8 cellular contexts compared by ENCODE assay signal in the genomic region with DNA sequence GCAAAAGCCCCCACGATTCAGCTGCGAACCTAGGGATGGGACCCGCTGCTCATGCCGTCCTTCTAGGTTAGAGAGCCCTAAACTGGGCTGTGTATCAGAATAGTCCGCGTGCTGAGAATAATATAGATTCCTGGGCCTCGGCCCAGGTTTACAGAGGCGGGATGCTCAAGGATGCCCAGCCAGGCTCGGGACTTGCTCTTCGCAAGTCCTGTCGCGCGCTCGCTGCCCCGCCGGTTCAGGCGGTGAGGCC. TPM values are rescaled to one million over a fixed set of nuclear protein-coding genes. Genes with fewer than 3 reads are reported as not detected.
DNase-seq lines count a peak whose midpoint lies in the region; ATAC-seq, FAIRE-seq and TF ChIP-seq lines count a peak whose summit lies in the region.

No MANE protein-coding gene starts in this region.

- CTCF ChIA-PET in A549 (lab: Yijun Ruan, JAX) = interaction anchor here (0.6 to 5.9 kb wide), 15 partner anchors 11 to 560 kb away, joined by 3 to 38 read pairs (median 4); no protein-coding TSS in a partner anchor

- H3K36me3 ChIP-seq in brain microvascular endothelial cell (replicated peaks) (no peaks in the 10 kb centered on the region), mucosa of rectum (ENCODE audit: control insufficient read depth in 2 of 2, insufficient read depth in 2 of 2, low read length in 2 of 2) (no peaks in the 10 kb centered on the region)

- peak; percentile 52; the same call in 2 of the 3 replicates for TF ChIP-seq CTCF in A549 (IDR thresholded peaks at IDR 0.05)
- no peak for TF ChIP-seq CTCF in brain microvascular endothelial cell (IDR thresholded peaks at IDR 0.05; ENCODE audit: low read depth, low read length, missing control alignments)

- no peak for TF ChIP-seq EP300 in A549 (IDR thresholded peaks at IDR 0.05)

- POLR2A ChIA-PET in A549 (lab: Yijun Ruan, JAX) = interaction anchor here (0.9 to 2.4 kb wide), 6 partner anchors 11 to 387 kb away, joined by 3 to 17 read pairs (median 5); no protein-coding TSS in a partner anchor

- H3K9me3 ChIP-seq in A549 = no peaks in the 10 kb centered on the region
- no peaks in the 10 kb centered on the region for H3K9me3 ChIP-seq in mucosa of rectum (ENCODE audit: control insufficient read depth in 2 of 2, low read length in 2 of 2)

- peak overlapping the region; percentile 80 to 95 for H3K9ac ChIP-seq in mucosa of rectum (ENCODE audit: low read depth in 1 of 2, low read length in 2 of 2)

- H3K27me3 ChIP-seq in brain microvascular endothelial cell (replicated peaks) (no peaks in the 10 kb centered on the region), mucosa of rectum (ENCODE audit: control insufficient read depth in 2 of 2, insufficient read depth in 2 of 2, low read length in 2 of 2) (no peaks in the 10 kb centered on the region)

- WGBS in A549 (ENCODE audit: missing lambda C conversion rate) = 7% methylated on average over 16 of the region's 17 CpGs

- no peak for FAIRE-seq in A549 (lab: Jason Lieb, UNC)

- H3K4me3 ChIP-seq in A549 (peak overlapping the region; percentile 85), brain microvascular endothelial cell (ENCODE audit: low read depth, low read length) (peak overlapping the region; percentile 98), mucosa of rectum (ENCODE audit: low read length in 2 of 2) (peak overlapping the region; percentile 92 to 96)

- ATAC-seq in A549 (no peak; a peak in 2 of 6 replicates), HG03066 (IDR thresholded peaks at IDR 0.05; ENCODE audit: low read depth, unreplicated experiment) (peak; percentile 10), HG02763 (IDR thresholded peaks at IDR 0.05; ENCODE audit: unreplicated experiment) (no peak)

- in situ Hi-C loops in brain microvascular endothelial cell (cut with HindIII; ENCODE audit: low pct_ligation_motif_present, low sequenced_read_pairs) = no loop called here

- no peak; a peak in 1 of 5 replicates for TF ChIP-seq RAD21 in A549 (conservative IDR thresholded peaks at IDR 0.05 in 1 of 2, IDR thresholded peaks at IDR 0.05 in 1 of 2)

- DNase-seq in A549 (ENCODE audit: low read depth in 1 of 2, low spot score in 1 of 2) (no peak), brain microvascular endothelial cell (no peak), COLO829 (ENCODE audit: low spot score) (no peak)
- no peak for DNase-seq in effector CD4-positive, alpha-beta T cell
- no peak for DNase-seq in stimulated activated CD4-positive, alpha-beta T cell treated with anti-CD3 and anti-CD28 coated beads, Interleukin-15, amount 100 ng/mL, for 24 hours

- peaks cover 17% of the 10 kb centered on the region; the same call in 2 of the 3 replicates for H3K4me1 ChIP-seq in A549
- H3K4me1 ChIP-seq in mucosa of rectum (ENCODE audit: control insufficient read depth in 2 of 2, insufficient read depth in 2 of 2, low read length in 2 of 2) = peaks cover 8 to 9% of the 10 kb centered on the region in 2 donors

- H3K27ac ChIP-seq in A549 (peak overlapping the region; percentile 91 to 93), brain microvascular endothelial cell (peak overlapping the region; percentile 95), mucosa of rectum (ENCODE audit: low read depth in 2 of 2, low read length in 2 of 2) (peak overlapping the region; percentile 89 to 91)

- TF ChIP-seq POLR2A in A549 (IDR thresholded peaks at IDR 0.05; ENCODE audit: low read length) = no peak

- peak overlapping the region; percentile 79 for H3K4me2 ChIP-seq in A549

TF ChIP-seq in A549, 52 proteins besides CTCF, POLR2A, EP300 and RAD21:
- TF ChIP-seq, protein P1, sequence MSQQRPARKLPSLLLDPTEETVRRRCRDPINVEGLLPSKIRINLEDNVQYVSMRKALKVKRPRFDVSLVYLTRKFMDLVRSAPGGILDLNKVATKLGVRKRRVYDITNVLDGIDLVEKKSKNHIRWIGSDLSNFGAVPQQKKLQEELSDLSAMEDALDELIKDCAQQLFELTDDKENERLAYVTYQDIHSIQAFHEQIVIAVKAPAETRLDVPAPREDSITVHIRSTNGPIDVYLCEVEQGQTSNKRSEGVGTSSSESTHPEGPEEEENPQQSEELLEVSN (IDR thresholded peaks at IDR 0.05; ENCODE audit: borderline replicate concordance, low read depth) = peak; percentile 79; the same call in 1 of the 2 replicates
- TF ChIP-seq HOXB13 (CRISPR knock-in tag; IDR thresholded peaks at IDR 0.05; ENCODE audit: low read depth) (no peak), RNF2 (IDR thresholded peaks at IDR 0.05; ENCODE audit: borderline replicate concordance, low read depth) (no peak), ZC3H11A (IDR thresholded peaks at IDR 0.05) (0 out of 2 replicates have a peak, but pooled peaks have one; percentile 3), CEBPB (IDR thresholded peaks at IDR 0.05) (no peak; a peak in 1 of 4 replicates), CHD2 (IDR thresholded peaks at IDR 0.05; ENCODE audit: low read length, partially characterized antibody) (no peak), BHLHE40 (IDR thresholded peaks at IDR 0.05; ENCODE audit: low read depth, low read length) (no peak), ESRRA (IDR thresholded peaks at IDR 0.05; ENCODE audit: borderline replicate concordance, low read length) (no peak), KDM5A (IDR thresholded peaks at IDR 0.05) (no peak), HEYL (CRISPR knock-in tag; IDR thresholded peaks at IDR 0.05) (no peak), NPAS2 (CRISPR knock-in tag; IDR thresholded peaks at IDR 0.05; ENCODE audit: borderline replicate concordance) (no peak), PHF8 (IDR thresholded peaks at IDR 0.05; ENCODE audit: borderline replicate concordance, low read depth) (peak; percentile 45), ZSCAN20 (CRISPR knock-in tag; IDR thresholded peaks at IDR 0.05) (no peak), FOXS1 (CRISPR knock-in tag; IDR thresholded peaks at IDR 0.05) (no peak), RARB (CRISPR knock-in tag; IDR thresholded peaks at IDR 0.05) (no peak), JUNB (IDR thresholded peaks at IDR 0.05) (no peak), ZNF302 (CRISPR knock-in tag; IDR thresholded peaks at IDR 0.05) (no peak), RCOR1 (IDR thresholded peaks at IDR 0.05; ENCODE audit: low read depth, low read length) (no peak), JUN (IDR thresholded peaks at IDR 0.05) (no peak)
- TF ChIP-seq, protein P2, sequence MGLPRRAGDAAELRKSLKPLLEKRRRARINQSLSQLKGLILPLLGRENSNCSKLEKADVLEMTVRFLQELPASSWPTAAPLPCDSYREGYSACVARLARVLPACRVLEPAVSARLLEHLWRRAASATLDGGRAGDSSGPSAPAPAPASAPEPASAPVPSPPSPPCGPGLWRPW (IDR thresholded peaks at IDR 0.05) = no peak
- TF ChIP-seq, protein P3, sequence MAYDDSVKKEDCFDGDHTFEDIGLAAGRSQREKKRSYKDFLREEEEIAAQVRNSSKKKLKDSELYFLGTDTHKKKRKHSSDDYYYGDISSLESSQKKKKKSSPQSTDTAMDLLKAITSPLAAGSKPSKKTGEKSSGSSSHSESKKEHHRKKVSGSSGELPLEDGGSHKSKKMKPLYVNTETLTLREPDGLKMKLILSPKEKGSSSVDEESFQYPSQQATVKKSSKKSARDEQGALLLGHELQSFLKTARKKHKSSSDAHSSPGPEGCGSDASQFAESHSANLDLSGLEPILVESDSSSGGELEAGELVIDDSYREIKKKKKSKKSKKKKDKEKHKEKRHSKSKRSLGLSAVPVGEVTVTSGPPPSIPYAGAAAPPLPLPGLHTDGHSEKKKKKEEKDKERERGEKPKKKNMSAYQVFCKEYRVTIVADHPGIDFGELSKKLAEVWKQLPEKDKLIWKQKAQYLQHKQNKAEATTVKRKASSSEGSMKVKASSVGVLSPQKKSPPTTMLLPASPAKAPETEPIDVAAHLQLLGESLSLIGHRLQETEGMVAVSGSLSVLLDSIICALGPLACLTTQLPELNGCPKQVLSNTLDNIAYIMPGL (CRISPR knock-in tag; IDR thresholded peaks at IDR 0.05; ENCODE audit: borderline replicate concordance) = no peak
- TF ChIP-seq, protein P4, sequence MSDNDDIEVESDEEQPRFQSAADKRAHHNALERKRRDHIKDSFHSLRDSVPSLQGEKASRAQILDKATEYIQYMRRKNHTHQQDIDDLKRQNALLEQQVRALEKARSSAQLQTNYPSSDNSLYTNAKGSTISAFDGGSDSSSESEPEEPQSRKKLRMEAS (IDR thresholded peaks at IDR 0.05) = no peak
TF ChIP-seq in A549: peak in this region for 3.

RNA-seq across cellular contexts. Expression of a gene that starts 0.3 kb away (rescaled TPM):
- polyA plus RNA-seq in A549 (2011; rRNA removed) (30.1 and 35.5 TPM in 2 replicates), A549 (2017; fragmentation: RNase III; extraction: RNeasy Plus Mini Kit Qiagen cat#74134 plus additional on column Dnase treatment) (25.2 to 33.0 TPM (median 32.1 TPM) in 3 replicates)
- 12.3 TPM in 2 replicates for polyA plus RNA-seq in A549 (2012; cell fraction: cytosol; rRNA removed)
- polyA plus RNA-seq in A549 (2012; cell fraction: nucleus; rRNA removed) = 2.6 and 5.4 TPM in 2 replicates
- polyA minus RNA-seq in A549 (2011; rRNA and poly(A)+ RNA removed) = 7.2 and 7.6 TPM in 2 replicates
